7 cellular contexts compared by ENCODE assay signal in genomic region chr17:16839242-16840175, GRCh38.
A peak's percentile ranks its signal among the peaks of the same experiment; 100 is the strongest.
DNase-seq lines count a peak whose midpoint lies in the region; ATAC-seq, FAIRE-seq and TF ChIP-seq lines count a peak whose summit lies in the region.
"Not testable (repeated sequence)": the region's sequence is repeated elsewhere in the genome, so short reads cannot be mapped to it uniquely, and the experiment has no call there.

No MANE protein-coding gene starts in this region.

- not testable (repeated sequence) for H3K9ac ChIP-seq in HCT116 (ENCODE audit: low read length); kidney (ENCODE audit: low read length in 2 of 2)

- not testable (repeated sequence) for H3K4me3 ChIP-seq in HCT116 (replicated peaks in 1 of 2; ENCODE audit: low read depth in 1 of 2, low read length in 2 of 2); kidney (ENCODE audit: low read length in 2 of 2)

- not testable (repeated sequence) for H2AFZ ChIP-seq in HCT116 (ENCODE audit: low read depth, low read length, poor library complexity, severe bottlenecking)

- not testable (repeated sequence) for BruUV-seq in HCT116 (replicated peaks; lab: Mats Ljungman, UMichigan)

- not testable (repeated sequence) for H3K4me1 ChIP-seq in HCT116 (ENCODE audit: control insufficient read depth in 1 of 2, insufficient read depth in 2 of 2, low read length in 2 of 2); foreskin keratinocyte; kidney (ENCODE audit: control insufficient read depth in 1 of 2, insufficient read depth in 1 of 2, low read depth in 1 of 2, low read length in 2 of 2)

- H3K9me3 Mint-ChIP-seq in stimulated activated naive CD8-positive, alpha-beta T cell treated with anti-CD3 and anti-CD28 coated beads, Interleukin-15, amount 100 ng/mL, for 72 hours: not testable (repeated sequence)

- H4K20me1 ChIP-seq in HCT116 (ENCODE audit: insufficient read depth): not testable (repeated sequence)

- not testable (repeated sequence) for H3K9me2 ChIP-seq in HCT116 (ENCODE audit: insufficient read depth)

- not testable (repeated sequence) for H3K4me1 Mint-ChIP-seq in stimulated activated naive CD8-positive, alpha-beta T cell treated with anti-CD3 and anti-CD28 coated beads, Interleukin-15, amount 100 ng/mL, for 72 hours

- ATAC-seq in HCT116 (peak; percentile 38; the same call in 1 of the 2 replicates), foreskin keratinocyte (peak; percentile 64), sciatic nerve (peak; percentile 13)
- peak; percentile 36 for ATAC-seq in stimulated activated naive CD8-positive, alpha-beta T cell treated with anti-CD3 and anti-CD28 coated beads, Interleukin-15, amount 100 ng/mL, for 72 hours

- CTCF ChIA-PET in HCT116 (lab: Charles Lee): not testable (repeated sequence)

- TF ChIP-seq CTCF in HCT116 (IDR thresholded peaks at IDR 0.05 in 2 of 3, conservative IDR thresholded peaks at IDR 0.05 in 1 of 3; ENCODE audit: borderline replicate concordance in 1 of 3, insufficient read depth in 1 of 3, low read depth in 2 of 3, low read length in 2 of 3); foreskin keratinocyte (conservative IDR thresholded peaks at IDR 0.05); kidney (IDR thresholded peaks at IDR 0.05; ENCODE audit: borderline replicate concordance, extremely low read depth, insufficient read depth): not testable (repeated sequence)

- DNase-seq in HCT116 (ENCODE audit: low read depth, low spot score); foreskin keratinocyte; sciatic nerve (ENCODE audit: low spot score); stimulated activated naive CD8-positive, alpha-beta T cell treated with anti-CD3 and anti-CD28 coated beads, Interleukin-15, amount 100 ng/mL, for 72 hours: not testable (repeated sequence)
- DNase-seq in caudate nucleus (lab: John Stamatoyannopoulos, UW) (peak in 41 of 61 donors; percentile 1 to 86 (median 38)), kidney (peak; percentile 18), mesenteric fat pad (ENCODE audit: low spot score) (peak; percentile 55)

- not testable (repeated sequence) for H3K4me2 ChIP-seq in HCT116 (ENCODE audit: low read length)

- FAIRE-seq in kidney (lab: Jason Lieb, UNC): not testable (repeated sequence)

- TF ChIP-seq RAD21 in HCT116 (IDR thresholded peaks at IDR 0.05; ENCODE audit: low read depth): not testable (repeated sequence)

- RAD21 ChIA-PET in HCT116 (lab: Charles Lee; ENCODE audit: low non-redundant PET in 1 of 2, low total read pairs in 2 of 2, uncharacterized antibody in 2 of 2, unreplicated experiment in 2 of 2): not testable (repeated sequence)

- not testable (repeated sequence) for TF ChIP-seq POLR2A in HCT116 (IDR thresholded peaks at IDR 0.05; ENCODE audit: borderline replicate concordance, extremely low read depth, insufficient read depth, insufficient read length)

- not testable (repeated sequence) for H3K36me3 ChIP-seq in HCT116 (ENCODE audit: control insufficient read depth in 1 of 2, insufficient read depth in 2 of 2, low read length in 2 of 2); kidney (ENCODE audit: control insufficient read depth in 1 of 2, insufficient read depth in 2 of 2, low read length in 2 of 2)

- H3K27ac ChIP-seq in HCT116 (ENCODE audit: low read depth, low read length); caudate nucleus (ENCODE audit: low read depth, low read length); foreskin keratinocyte; kidney (ENCODE audit: low read depth in 2 of 2, low read length in 2 of 2): not testable (repeated sequence)

- not testable (repeated sequence) for H3K27me3 Mint-ChIP-seq in stimulated activated naive CD8-positive, alpha-beta T cell treated with anti-CD3 and anti-CD28 coated beads, Interleukin-15, amount 100 ng/mL, for 72 hours

- not testable (repeated sequence) for H3K4me3 Mint-ChIP-seq in stimulated activated naive CD8-positive, alpha-beta T cell treated with anti-CD3 and anti-CD28 coated beads, Interleukin-15, amount 100 ng/mL, for 72 hours

- not testable (repeated sequence) for H3K9me3 ChIP-seq in HCT116 (ENCODE audit: control insufficient read depth in 1 of 2, insufficient read depth in 1 of 2, low read depth in 1 of 2, low read length in 2 of 2); kidney (ENCODE audit: control insufficient read depth in 1 of 2, low read length in 2 of 2)

- H3K79me2 ChIP-seq in HCT116 (ENCODE audit: insufficient read depth, low read length): not testable (repeated sequence)

- H3K27ac Mint-ChIP-seq in stimulated activated naive CD8-positive, alpha-beta T cell treated with anti-CD3 and anti-CD28 coated beads, Interleukin-15, amount 100 ng/mL, for 72 hours: not testable (repeated sequence)

- POLR2A ChIA-PET in HCT116 (lab: Charles Lee): not testable (repeated sequence)

- H3K27me3 ChIP-seq in HCT116 (ENCODE audit: insufficient read depth, low read length); foreskin keratinocyte: not testable (repeated sequence)

- intact Hi-C loops in HCT116 (cut with micrococcal nuclease); kidney (cut with DNase I); sciatic nerve (cut with DNase I): not testable (repeated sequence)

Comparison
In these comparisons a context has a peak if more than half of its experiments do, and no peak if none do; other contexts are left out.
1. ATAC-seq: peak in every context shown above with its lines; median percentile 64 in foreskin keratinocyte; 38 in HCT116; 36 in stimulated activated naive CD8-positive, alpha-beta T cell treated with anti-CD3 and anti-CD28 coated beads, Interleukin-15, amount 100 ng/mL, for 72 hours; 13 in sciatic nerve.